8 cellular contexts compared by ENCODE assay signal in the genomic region with DNA sequence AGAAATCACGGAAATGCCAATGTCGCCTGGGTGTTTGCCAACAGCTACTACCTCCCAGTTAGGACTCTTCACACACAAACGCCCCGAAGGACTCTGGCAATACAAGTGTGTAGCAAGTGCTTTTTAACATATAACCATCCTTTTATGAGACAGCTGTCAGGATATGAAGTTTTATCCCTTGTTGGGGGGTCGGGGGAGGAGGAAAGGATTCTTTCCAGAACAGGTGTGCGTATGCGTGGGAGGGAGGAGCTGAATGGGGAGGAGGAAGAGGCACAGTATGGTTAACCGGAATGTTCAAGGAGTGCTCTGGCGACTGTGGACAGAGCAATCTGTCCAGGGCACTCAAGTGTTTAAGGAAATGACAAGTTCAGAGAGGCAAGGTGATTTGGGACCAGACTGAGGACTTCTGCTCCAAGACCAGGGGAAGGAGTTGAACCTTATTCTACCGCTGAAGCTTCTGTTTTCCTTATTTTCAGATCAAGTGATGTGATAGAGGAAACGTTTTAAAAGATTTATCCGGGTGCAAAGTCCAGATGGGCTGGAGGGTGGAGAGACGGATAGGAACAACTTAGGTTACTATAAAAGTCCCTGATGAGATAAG. TPM values are rescaled to one million over a fixed set of nuclear protein-coding genes. Genes with fewer than 3 reads are reported as not detected.
DNase-seq lines count a peak whose midpoint lies in the region; ATAC-seq lines count a peak whose summit lies in the region.

No MANE protein-coding gene starts in this region.

- H3K27ac Mint-ChIP-seq in activated CD4-positive, alpha-beta T cell treated with anti-CD3 and anti-CD28 coated beads, Interleukin-2, amount 10 ng/mL, durations not matched to agents 24 days and 14 days, result peak overlapping the region; percentile 64
- peak overlapping the region; percentile 89 for H3K27ac Mint-ChIP-seq in T-helper 17 cell

- peaks cover 33% of the 10 kb centered on the region for H3K4me1 Mint-ChIP-seq in activated CD4-positive, alpha-beta T cell treated with anti-CD3 and anti-CD28 coated beads, Interleukin-2, amount 10 ng/mL, durations not matched to agents 24 days and 14 days
- H3K4me1 Mint-ChIP-seq in T-helper 17 cell, result peaks cover 23% of the 10 kb centered on the region

- H3K9me3 ChIP-seq in T-helper 17 cell (ENCODE audit: control insufficient read depth, low read length, poor library complexity, severe bottlenecking), result no peaks in the 10 kb centered on the region

- peaks cover 16% of the 10 kb centered on the region for H3K27me3 Mint-ChIP-seq in activated CD4-positive, alpha-beta T cell treated with anti-CD3 and anti-CD28 coated beads, Interleukin-2, amount 10 ng/mL, durations not matched to agents 24 days and 14 days
- H3K27me3 Mint-ChIP-seq in T-helper 17 cell, result peaks cover 9% of the 10 kb centered on the region

- H3K36me3 Mint-ChIP-seq in activated CD4-positive, alpha-beta T cell treated with anti-CD3 and anti-CD28 coated beads, Interleukin-2, amount 10 ng/mL, durations not matched to agents 24 days and 14 days (ENCODE audit: low read depth), result peaks cover 8% of the 10 kb centered on the region
- peaks cover 3% of the 10 kb centered on the region for H3K36me3 Mint-ChIP-seq in T-helper 17 cell (ENCODE audit: low read depth)

- peak overlapping the region; percentile 89 for H3K4me3 Mint-ChIP-seq in activated CD4-positive, alpha-beta T cell treated with anti-CD3 and anti-CD28 coated beads, Interleukin-2, amount 10 ng/mL, durations not matched to agents 24 days and 14 days
- H3K4me3 Mint-ChIP-seq in T-helper 17 cell, result peak overlapping the region; percentile 90

- intact Hi-C loops in activated CD4-positive, alpha-beta T cell treated with anti-CD3 and anti-CD28 coated beads, Interleukin-2, amount 10 ng/mL, durations not matched to agents 24 days and 14 days (cut with micrococcal nuclease), result no loop called here
- intact Hi-C loops in sciatic nerve (cut with DNase I), result no loop called here

- no peaks in the 10 kb centered on the region for H3K9me3 Mint-ChIP-seq in activated CD4-positive, alpha-beta T cell treated with anti-CD3 and anti-CD28 coated beads, Interleukin-2, amount 10 ng/mL, durations not matched to agents 24 days and 14 days

- DNase-seq in activated CD4-positive, alpha-beta T cell treated with anti-CD3 and anti-CD28 coated beads, Interleukin-2, amount 10 ng/mL, durations not matched to agents 24 days and 14 days, result no peak
- DNase-seq in activated CD4-positive, alpha-beta T cell treated with anti-CD3 and anti-CD28 coated beads for 1 hour, result no peak
- DNase-seq in T-helper 17 cell (no peak), glomerular visceral epithelial cell (ENCODE audit: extremely low spot score) (peak; percentile 37), sciatic nerve (ENCODE audit: low spot score) (no peak), GDM1 (lab: John Stamatoyannopoulos, UW) (no peak), NCI-H1436 (lab: John Stamatoyannopoulos, UW) (no peak), cortex of kidney (lab: John Stamatoyannopoulos, UW) (no peak)

- ATAC-seq in T-helper 17 cell (no peak), sciatic nerve (peak; percentile 3)

RNA-seq across cellular contexts. Expression of a gene that starts 1.3 kb away (rescaled TPM):
- total RNA-seq in activated CD4-positive, alpha-beta T cell treated with anti-CD3 and anti-CD28 coated beads, Interleukin-2, amount 10 ng/mL, durations not matched to agents 24 days and 14 days, result 41.4 and 43.0 TPM in 2 replicates
- total RNA-seq in T-helper 17 cell, result 10 to 100 TPM; 10.6 to 11.0 TPM
- total RNA-seq in sciatic nerve, result 150 TPM
